In the genomic region with DNA sequence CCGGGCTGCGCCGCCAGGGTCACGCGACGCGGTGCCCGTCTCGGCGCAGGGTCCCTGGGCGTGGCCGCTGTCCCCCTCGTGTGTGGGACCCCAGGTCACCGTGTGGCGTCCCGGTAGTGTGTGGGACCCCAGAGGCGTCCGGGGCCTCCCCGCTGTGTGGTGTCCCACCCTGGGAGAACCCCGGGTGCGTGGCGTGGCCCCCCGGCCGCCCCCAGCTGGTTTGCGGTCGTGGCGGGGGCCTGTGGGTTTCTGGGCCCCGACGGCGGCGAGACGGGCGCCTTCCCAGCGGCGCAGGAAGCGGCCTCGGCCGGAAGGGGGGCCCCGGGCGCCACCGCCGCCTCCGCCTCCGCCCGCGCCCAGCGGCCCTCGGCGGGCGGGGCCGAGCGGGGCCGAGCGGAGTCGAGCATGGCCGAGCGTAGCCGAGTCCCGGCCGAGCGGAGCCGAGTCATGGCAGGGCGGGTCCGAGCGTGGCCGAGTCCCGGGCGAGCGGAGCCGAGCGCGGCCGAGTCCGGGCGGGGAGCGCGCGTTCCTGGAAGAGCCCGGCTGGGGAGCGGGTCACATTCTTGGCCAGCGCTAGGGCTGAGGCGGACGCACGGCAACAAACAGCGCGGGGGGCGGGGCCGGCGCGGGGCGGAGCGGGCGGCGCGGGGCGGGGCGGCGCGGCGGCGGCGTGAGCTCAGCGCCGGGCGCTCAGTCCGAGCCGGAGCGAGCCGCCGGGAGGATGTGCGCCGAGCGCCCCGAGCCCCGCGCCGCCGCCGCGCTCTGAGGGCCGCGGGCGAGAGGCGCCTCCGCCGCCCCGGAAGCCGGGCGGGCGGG, we compare ENCODE assay signal across 8 cellular contexts. TPM values are rescaled to one million over a fixed set of nuclear protein-coding genes. Genes with fewer than 3 reads are reported as not detected.
DNase-seq lines count a peak whose midpoint lies in the region; ATAC-seq, FAIRE-seq and TF ChIP-seq lines count a peak whose summit lies in the region.

No MANE protein-coding gene starts in this region.

- peaks cover 37% of the 10 kb centered on the region for H3K4me1 Mint-ChIP-seq in central memory CD8-positive, alpha-beta T cell

- H3K4me2 ChIP-seq in keratinocyte (ENCODE audit: control insufficient read depth, extremely low read depth, insufficient read depth, low read depth, low read length) = peak overlapping the region; percentile 76

- no peaks in the 10 kb centered on the region for H3K9me3 Mint-ChIP-seq in central memory CD8-positive, alpha-beta T cell

- peak in 1 of 3 experiments; percentile 14 for TF ChIP-seq CTCF in keratinocyte (optimal IDR thresholded peaks at IDR 0.05 in 1 of 3, IDR thresholded peaks at IDR 0.05 in 1 of 3, conservative IDR thresholded peaks at IDR 0.05 in 1 of 3; ENCODE audit: extremely low read depth in 1 of 3, insufficient read depth in 2 of 3, low read length in 3 of 3)

- peak overlapping the region; percentile 91 for H3K9ac ChIP-seq in keratinocyte (ENCODE audit: control insufficient read depth, extremely low read depth, insufficient read depth, low read length)

- peak overlapping the region; percentile 82 for H3K27ac Mint-ChIP-seq in central memory CD8-positive, alpha-beta T cell (ENCODE audit: low read depth)

- peak overlapping the region; percentile 59 to 75 (median 67) for H3K4me3 ChIP-seq in keratinocyte (ENCODE audit: control insufficient read depth in 2 of 3, extremely low read depth in 1 of 3, insufficient read depth in 2 of 3, low read depth in 1 of 3, low read length in 3 of 3)

- H3K27me3 Mint-ChIP-seq in central memory CD8-positive, alpha-beta T cell = no peaks in the 10 kb centered on the region

- H3K9me3 ChIP-seq in keratinocyte (ENCODE audit: control insufficient read depth, low read depth, low read length) = no peaks in the 10 kb centered on the region

- ATAC-seq in GM19035 (IDR thresholded peaks at IDR 0.05; ENCODE audit: unreplicated experiment) = peak; percentile 88
- ATAC-seq in HG03280 (IDR thresholded peaks at IDR 0.05; ENCODE audit: unreplicated experiment) = peak; percentile 87
- ATAC-seq in activated CD4-positive, CD25-positive, alpha-beta regulatory T cell treated with anti-CD3 and anti-CD28 coated beads, Interleukin-2, amount 50 U/mL, for 24 hours = peak; percentile 89 to 91
- ATAC-seq in central memory CD8-positive, alpha-beta T cell (replicated peaks; ENCODE audit: extremely low read depth, poor library complexity, severe bottlenecking) = peak; percentile 68

- peaks cover 51% of the 10 kb centered on the region for H3K36me3 Mint-ChIP-seq in central memory CD8-positive, alpha-beta T cell (ENCODE audit: insufficient read depth)

- peaks cover 19% of the 10 kb centered on the region for H3K4me1 ChIP-seq in keratinocyte (ENCODE audit: control insufficient read depth, extremely low read depth, insufficient read depth, low read length)

- H2AFZ ChIP-seq in keratinocyte (ENCODE audit: control insufficient read depth, low read length) = peak overlapping the region; percentile 63

- H3K27me3 ChIP-seq in keratinocyte (ENCODE audit: control insufficient read depth, extremely low read depth, insufficient read depth, low read length) = no peaks in the 10 kb centered on the region

- H3K27ac ChIP-seq in keratinocyte (ENCODE audit: control insufficient read depth, insufficient read depth, low read length) = peak overlapping the region; percentile 80

- H3K36me3 ChIP-seq in keratinocyte (ENCODE audit: control insufficient read depth in 2 of 2, extremely low read depth in 1 of 2, insufficient read depth in 2 of 2, low read length in 2 of 2) = no peaks in the 10 kb centered on the region

- H3K4me3 Mint-ChIP-seq in central memory CD8-positive, alpha-beta T cell = peak overlapping the region; percentile 62

- no peak for FAIRE-seq in keratinocyte (lab: Jason Lieb, UNC)

- DNase-seq in AG20443 (ENCODE audit: low spot score) (peak; percentile 98), NCI-H345 (lab: John Stamatoyannopoulos, UW) (peak; percentile 98), keratinocyte (ENCODE audit: low read depth, low spot score) (no peak)
- peak; percentile 89 to 92 for DNase-seq in central memory CD8-positive, alpha-beta T cell (ENCODE audit: low spot score in 2 of 2)
- DNase-seq in stimulated activated CD4-positive, alpha-beta T cell treated with anti-CD3 and anti-CD28 coated beads, Interleukin-12 subunit alpha, Interleukin-12 subunit beta, amount 100 ng/mL, for 4 hours = peak; percentile 95

- no peaks in the 10 kb centered on the region for H3K9me1 ChIP-seq in keratinocyte (ENCODE audit: control insufficient read depth, extremely low read depth, insufficient read depth, low read length)

- peaks cover 40% of the 10 kb centered on the region for H3K79me2 ChIP-seq in keratinocyte (ENCODE audit: control insufficient read depth, insufficient read depth, low read length)

- peaks cover 36% of the 10 kb centered on the region for H4K20me1 ChIP-seq in keratinocyte (ENCODE audit: control insufficient read depth, extremely low read depth, insufficient read depth, low read length)

- dilution Hi-C loops in keratinocyte (cut with MboI; ENCODE audit: extremely low pct_ligation_motif_present, low sequenced_read_pairs) = no loop called here

RNA-seq across cellular contexts. Expression of a gene that starts 0.6 kb away (rescaled TPM):
- polyA plus RNA-seq in keratinocyte = 3.8 to 10.1 TPM (median 4.8 TPM) in 3 replicates
- 3.4 TPM for polyA plus RNA-seq in keratinocyte (2011; ENCODE audit: low read depth)
- 6.8 and 10.6 TPM in 2 replicates for polyA plus RNA-seq in keratinocyte (2011; cell fraction: cytosol; rRNA removed)
- 18.4 and 21.5 TPM in 2 replicates for polyA plus RNA-seq in keratinocyte (2011; cell fraction: nucleus; rRNA removed)
- polyA plus RNA-seq in keratinocyte (2012; ENCODE audit: low replicate concordance) = 12.2 and 22.1 TPM in 2 replicates
- polyA minus RNA-seq in keratinocyte = 4.8 to 19.5 TPM (median 6.1 TPM) in 3 replicates
- 25.5 TPM for polyA minus RNA-seq in keratinocyte (2011; cell fraction: cytosol; rRNA and poly(A)+ RNA removed)
- 15.9 and 20.3 TPM in 2 replicates for polyA minus RNA-seq in keratinocyte (2011; cell fraction: nucleus; rRNA and poly(A)+ RNA removed)

RNA-seq across cellular contexts. Expression of a gene that starts 33.0 kb away (rescaled TPM):
- 7.3 to 13.7 TPM (median 8.9 TPM) in 3 replicates for polyA plus RNA-seq in keratinocyte
- 4.0 TPM for polyA plus RNA-seq in keratinocyte (2011; ENCODE audit: low read depth)
- polyA plus RNA-seq in keratinocyte (2011; cell fraction: cytosol; rRNA removed) = 5.3 and 17.8 TPM in 2 replicates
- polyA plus RNA-seq in keratinocyte (2011; cell fraction: nucleus; rRNA removed) = 8.9 and 13.7 TPM in 2 replicates
- 17.9 and 25.7 TPM in 2 replicates for polyA plus RNA-seq in keratinocyte (2012; ENCODE audit: low replicate concordance)
- 2.7 to 3.6 TPM (median 3.0 TPM) in 3 replicates for polyA minus RNA-seq in keratinocyte
- polyA minus RNA-seq in keratinocyte (2011; cell fraction: cytosol; rRNA and poly(A)+ RNA removed) = 10.6 TPM
- 3.6 and 4.6 TPM in 2 replicates for polyA minus RNA-seq in keratinocyte (2011; cell fraction: nucleus; rRNA and poly(A)+ RNA removed)
